Comparison of ENCODE assay signal across 1 cellular context in the genomic region with DNA sequence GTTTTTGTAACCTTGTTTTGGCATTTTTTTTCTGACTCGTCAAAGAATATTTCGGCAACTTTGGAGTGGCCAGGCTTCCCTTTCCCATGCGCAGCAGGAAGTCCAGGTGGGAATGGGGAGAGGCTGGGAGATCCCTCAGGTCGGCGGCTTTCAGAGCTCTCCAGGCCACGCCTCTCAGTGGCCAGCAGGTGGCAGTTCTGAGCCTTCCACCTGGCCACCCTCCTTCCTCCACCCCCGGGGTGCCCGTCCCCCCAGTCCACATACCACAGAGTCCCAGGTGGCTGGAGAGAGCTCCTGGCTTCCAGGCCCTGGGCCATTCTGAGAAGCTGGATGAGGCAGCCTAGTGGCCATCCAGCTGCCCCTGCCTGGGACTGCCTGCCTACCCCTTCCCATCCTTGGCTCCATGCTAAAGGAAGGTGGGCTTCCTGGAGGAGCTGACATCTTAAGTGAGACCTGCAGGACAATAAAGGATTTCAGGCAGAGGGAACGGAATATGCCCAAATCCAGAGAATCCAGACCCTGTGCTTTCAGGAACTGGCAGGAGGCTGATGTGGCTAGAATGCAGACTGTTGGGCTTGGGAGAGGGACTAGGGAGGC.
A peak's percentile ranks its signal among the peaks of the same experiment; 100 is the strongest.
TF ChIP-seq lines count a peak whose summit lies in the region.

No MANE protein-coding gene starts in this region.

TF ChIP-seq in K562, 482 proteins besides CTCF, POLR2A, EP300 and RAD21 (continued from another document and continues in another):
- TF ChIP-seq, protein P1, sequence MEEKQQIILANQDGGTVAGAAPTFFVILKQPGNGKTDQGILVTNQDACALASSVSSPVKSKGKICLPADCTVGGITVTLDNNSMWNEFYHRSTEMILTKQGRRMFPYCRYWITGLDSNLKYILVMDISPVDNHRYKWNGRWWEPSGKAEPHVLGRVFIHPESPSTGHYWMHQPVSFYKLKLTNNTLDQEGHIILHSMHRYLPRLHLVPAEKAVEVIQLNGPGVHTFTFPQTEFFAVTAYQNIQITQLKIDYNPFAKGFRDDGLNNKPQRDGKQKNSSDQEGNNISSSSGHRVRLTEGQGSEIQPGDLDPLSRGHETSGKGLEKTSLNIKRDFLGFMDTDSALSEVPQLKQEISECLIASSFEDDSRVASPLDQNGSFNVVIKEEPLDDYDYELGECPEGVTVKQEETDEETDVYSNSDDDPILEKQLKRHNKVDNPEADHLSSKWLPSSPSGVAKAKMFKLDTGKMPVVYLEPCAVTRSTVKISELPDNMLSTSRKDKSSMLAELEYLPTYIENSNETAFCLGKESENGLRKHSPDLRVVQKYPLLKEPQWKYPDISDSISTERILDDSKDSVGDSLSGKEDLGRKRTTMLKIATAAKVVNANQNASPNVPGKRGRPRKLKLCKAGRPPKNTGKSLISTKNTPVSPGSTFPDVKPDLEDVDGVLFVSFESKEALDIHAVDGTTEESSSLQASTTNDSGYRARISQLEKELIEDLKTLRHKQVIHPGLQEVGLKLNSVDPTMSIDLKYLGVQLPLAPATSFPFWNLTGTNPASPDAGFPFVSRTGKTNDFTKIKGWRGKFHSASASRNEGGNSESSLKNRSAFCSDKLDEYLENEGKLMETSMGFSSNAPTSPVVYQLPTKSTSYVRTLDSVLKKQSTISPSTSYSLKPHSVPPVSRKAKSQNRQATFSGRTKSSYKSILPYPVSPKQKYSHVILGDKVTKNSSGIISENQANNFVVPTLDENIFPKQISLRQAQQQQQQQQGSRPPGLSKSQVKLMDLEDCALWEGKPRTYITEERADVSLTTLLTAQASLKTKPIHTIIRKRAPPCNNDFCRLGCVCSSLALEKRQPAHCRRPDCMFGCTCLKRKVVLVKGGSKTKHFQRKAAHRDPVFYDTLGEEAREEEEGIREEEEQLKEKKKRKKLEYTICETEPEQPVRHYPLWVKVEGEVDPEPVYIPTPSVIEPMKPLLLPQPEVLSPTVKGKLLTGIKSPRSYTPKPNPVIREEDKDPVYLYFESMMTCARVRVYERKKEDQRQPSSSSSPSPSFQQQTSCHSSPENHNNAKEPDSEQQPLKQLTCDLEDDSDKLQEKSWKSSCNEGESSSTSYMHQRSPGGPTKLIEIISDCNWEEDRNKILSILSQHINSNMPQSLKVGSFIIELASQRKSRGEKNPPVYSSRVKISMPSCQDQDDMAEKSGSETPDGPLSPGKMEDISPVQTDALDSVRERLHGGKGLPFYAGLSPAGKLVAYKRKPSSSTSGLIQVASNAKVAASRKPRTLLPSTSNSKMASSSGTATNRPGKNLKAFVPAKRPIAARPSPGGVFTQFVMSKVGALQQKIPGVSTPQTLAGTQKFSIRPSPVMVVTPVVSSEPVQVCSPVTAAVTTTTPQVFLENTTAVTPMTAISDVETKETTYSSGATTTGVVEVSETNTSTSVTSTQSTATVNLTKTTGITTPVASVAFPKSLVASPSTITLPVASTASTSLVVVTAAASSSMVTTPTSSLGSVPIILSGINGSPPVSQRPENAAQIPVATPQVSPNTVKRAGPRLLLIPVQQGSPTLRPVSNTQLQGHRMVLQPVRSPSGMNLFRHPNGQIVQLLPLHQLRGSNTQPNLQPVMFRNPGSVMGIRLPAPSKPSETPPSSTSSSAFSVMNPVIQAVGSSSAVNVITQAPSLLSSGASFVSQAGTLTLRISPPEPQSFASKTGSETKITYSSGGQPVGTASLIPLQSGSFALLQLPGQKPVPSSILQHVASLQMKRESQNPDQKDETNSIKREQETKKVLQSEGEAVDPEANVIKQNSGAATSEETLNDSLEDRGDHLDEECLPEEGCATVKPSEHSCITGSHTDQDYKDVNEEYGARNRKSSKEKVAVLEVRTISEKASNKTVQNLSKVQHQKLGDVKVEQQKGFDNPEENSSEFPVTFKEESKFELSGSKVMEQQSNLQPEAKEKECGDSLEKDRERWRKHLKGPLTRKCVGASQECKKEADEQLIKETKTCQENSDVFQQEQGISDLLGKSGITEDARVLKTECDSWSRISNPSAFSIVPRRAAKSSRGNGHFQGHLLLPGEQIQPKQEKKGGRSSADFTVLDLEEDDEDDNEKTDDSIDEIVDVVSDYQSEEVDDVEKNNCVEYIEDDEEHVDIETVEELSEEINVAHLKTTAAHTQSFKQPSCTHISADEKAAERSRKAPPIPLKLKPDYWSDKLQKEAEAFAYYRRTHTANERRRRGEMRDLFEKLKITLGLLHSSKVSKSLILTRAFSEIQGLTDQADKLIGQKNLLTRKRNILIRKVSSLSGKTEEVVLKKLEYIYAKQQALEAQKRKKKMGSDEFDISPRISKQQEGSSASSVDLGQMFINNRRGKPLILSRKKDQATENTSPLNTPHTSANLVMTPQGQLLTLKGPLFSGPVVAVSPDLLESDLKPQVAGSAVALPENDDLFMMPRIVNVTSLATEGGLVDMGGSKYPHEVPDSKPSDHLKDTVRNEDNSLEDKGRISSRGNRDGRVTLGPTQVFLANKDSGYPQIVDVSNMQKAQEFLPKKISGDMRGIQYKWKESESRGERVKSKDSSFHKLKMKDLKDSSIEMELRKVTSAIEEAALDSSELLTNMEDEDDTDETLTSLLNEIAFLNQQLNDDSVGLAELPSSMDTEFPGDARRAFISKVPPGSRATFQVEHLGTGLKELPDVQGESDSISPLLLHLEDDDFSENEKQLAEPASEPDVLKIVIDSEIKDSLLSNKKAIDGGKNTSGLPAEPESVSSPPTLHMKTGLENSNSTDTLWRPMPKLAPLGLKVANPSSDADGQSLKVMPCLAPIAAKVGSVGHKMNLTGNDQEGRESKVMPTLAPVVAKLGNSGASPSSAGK (IDR thresholded peaks at IDR 0.05): no peak
- TF ChIP-seq RFX1 (IDR thresholded peaks at IDR 0.05) (no peak), EGR1 (conservative IDR thresholded peaks at IDR 0.05) (peak; percentile 40), ETV5 (CRISPR knock-in tag; IDR thresholded peaks at IDR 0.05; ENCODE audit: low read depth) (no peak), ARID1B (IDR thresholded peaks at IDR 0.05) (no peak), RFX5 (IDR thresholded peaks at IDR 0.05; ENCODE audit: low read depth, low read length) (no peak), ZNF316 (IDR thresholded peaks at IDR 0.05) (no peak), SMC3 (conservative IDR thresholded peaks at IDR 0.05; ENCODE audit: insufficient read depth, low read depth, low read length) (peak; percentile 58), KLF1 (tag; IDR thresholded peaks at IDR 0.05) (no peak), YY1 (IDR thresholded peaks at IDR 0.05; ENCODE audit: borderline replicate concordance in 1 of 3, control insufficient read depth in 1 of 3, extremely low read depth in 1 of 3, insufficient read depth in 3 of 3, insufficient read length in 1 of 3, insufficient replicate concordance in 2 of 3, low read depth in 1 of 3, low read length in 2 of 3) (peak in 1 of 3 experiments; percentile 14), ZFP36 (IDR thresholded peaks at IDR 0.05; ENCODE audit: low read depth, low read length, partially characterized antibody) (peak; percentile 73), MAZ (CRISPR knock-in tag; conservative IDR thresholded peaks at IDR 0.05 in 1 of 2, IDR thresholded peaks at IDR 0.05 in 1 of 2) (peak in 1 of 2 experiments; percentile 32; a peak in 1 of 4 replicates), SRF (CRISPR knock-in tag; IDR thresholded peaks at IDR 0.05) (no peak), HMG20A (CRISPR knock-in tag; conservative IDR thresholded peaks at IDR 0.05) (no peak), RBM22 (IDR thresholded peaks at IDR 0.05; ENCODE audit: low read depth, low read length, poor library complexity, severe bottlenecking) (no peak), ZNF184 (CRISPR knock-in tag; IDR thresholded peaks at IDR 0.05) (no peak), NR2C1 (IDR thresholded peaks at IDR 0.05) (no peak), NR2C1 (tag; IDR thresholded peaks at IDR 0.05) (no peak), SPI1 (IDR thresholded peaks at IDR 0.05; ENCODE audit: borderline replicate concordance, low read depth, low read length) (no peak)
- TF ChIP-seq, protein P2, sequence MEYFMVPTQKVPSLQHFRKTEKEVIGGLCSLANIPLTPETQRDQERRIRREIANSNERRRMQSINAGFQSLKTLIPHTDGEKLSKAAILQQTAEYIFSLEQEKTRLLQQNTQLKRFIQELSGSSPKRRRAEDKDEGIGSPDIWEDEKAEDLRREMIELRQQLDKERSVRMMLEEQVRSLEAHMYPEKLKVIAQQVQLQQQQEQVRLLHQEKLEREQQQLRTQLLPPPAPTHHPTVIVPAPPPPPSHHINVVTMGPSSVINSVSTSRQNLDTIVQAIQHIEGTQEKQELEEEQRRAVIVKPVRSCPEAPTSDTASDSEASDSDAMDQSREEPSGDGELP (CRISPR knock-in tag; IDR thresholded peaks at IDR 0.05; ENCODE audit: borderline replicate concordance): peak; percentile 46; the same call in 1 of the 2 replicates
- TF ChIP-seq, protein P3, sequence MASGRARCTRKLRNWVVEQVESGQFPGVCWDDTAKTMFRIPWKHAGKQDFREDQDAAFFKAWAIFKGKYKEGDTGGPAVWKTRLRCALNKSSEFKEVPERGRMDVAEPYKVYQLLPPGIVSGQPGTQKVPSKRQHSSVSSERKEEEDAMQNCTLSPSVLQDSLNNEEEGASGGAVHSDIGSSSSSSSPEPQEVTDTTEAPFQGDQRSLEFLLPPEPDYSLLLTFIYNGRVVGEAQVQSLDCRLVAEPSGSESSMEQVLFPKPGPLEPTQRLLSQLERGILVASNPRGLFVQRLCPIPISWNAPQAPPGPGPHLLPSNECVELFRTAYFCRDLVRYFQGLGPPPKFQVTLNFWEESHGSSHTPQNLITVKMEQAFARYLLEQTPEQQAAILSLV (tag; IDR thresholded peaks at IDR 0.05): no peak
- TF ChIP-seq, protein P4, sequence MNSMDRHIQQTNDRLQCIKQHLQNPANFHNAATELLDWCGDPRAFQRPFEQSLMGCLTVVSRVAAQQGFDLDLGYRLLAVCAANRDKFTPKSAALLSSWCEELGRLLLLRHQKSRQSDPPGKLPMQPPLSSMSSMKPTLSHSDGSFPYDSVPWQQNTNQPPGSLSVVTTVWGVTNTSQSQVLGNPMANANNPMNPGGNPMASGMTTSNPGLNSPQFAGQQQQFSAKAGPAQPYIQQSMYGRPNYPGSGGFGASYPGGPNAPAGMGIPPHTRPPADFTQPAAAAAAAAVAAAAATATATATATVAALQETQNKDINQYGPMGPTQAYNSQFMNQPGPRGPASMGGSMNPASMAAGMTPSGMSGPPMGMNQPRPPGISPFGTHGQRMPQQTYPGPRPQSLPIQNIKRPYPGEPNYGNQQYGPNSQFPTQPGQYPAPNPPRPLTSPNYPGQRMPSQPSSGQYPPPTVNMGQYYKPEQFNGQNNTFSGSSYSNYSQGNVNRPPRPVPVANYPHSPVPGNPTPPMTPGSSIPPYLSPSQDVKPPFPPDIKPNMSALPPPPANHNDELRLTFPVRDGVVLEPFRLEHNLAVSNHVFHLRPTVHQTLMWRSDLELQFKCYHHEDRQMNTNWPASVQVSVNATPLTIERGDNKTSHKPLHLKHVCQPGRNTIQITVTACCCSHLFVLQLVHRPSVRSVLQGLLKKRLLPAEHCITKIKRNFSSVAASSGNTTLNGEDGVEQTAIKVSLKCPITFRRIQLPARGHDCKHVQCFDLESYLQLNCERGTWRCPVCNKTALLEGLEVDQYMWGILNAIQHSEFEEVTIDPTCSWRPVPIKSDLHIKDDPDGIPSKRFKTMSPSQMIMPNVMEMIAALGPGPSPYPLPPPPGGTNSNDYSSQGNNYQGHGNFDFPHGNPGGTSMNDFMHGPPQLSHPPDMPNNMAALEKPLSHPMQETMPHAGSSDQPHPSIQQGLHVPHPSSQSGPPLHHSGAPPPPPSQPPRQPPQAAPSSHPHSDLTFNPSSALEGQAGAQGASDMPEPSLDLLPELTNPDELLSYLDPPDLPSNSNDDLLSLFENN (IDR thresholded peaks at IDR 0.05; ENCODE audit: low read depth in 2 of 2, low read length in 2 of 2): no peak
- TF ChIP-seq, protein P5, sequence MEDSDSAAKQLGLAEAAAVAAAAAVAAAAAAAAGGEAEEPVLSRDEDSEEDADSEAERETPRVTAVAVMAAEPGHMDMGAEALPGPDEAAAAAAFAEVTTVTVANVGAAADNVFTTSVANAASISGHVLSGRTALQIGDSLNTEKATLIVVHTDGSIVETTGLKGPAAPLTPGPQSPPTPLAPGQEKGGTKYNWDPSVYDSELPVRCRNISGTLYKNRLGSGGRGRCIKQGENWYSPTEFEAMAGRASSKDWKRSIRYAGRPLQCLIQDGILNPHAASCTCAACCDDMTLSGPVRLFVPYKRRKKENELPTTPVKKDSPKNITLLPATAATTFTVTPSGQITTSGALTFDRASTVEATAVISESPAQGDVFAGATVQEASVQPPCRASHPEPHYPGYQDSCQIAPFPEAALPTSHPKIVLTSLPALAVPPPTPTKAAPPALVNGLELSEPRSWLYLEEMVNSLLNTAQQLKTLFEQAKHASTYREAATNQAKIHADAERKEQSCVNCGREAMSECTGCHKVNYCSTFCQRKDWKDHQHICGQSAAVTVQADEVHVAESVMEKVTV (CRISPR knock-in tag; IDR thresholded peaks at IDR 0.05): no peak
- TF ChIP-seq, protein P6, sequence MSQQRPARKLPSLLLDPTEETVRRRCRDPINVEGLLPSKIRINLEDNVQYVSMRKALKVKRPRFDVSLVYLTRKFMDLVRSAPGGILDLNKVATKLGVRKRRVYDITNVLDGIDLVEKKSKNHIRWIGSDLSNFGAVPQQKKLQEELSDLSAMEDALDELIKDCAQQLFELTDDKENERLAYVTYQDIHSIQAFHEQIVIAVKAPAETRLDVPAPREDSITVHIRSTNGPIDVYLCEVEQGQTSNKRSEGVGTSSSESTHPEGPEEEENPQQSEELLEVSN (IDR thresholded peaks at IDR 0.05; ENCODE audit: borderline replicate concordance in 1 of 2, extremely low read depth in 1 of 2, insufficient read depth in 1 of 2, insufficient read length in 1 of 2, low read depth in 1 of 2, low read length in 1 of 2, poor library complexity in 1 of 2, severe bottlenecking in 1 of 2): no peak
- TF ChIP-seq, protein P7, sequence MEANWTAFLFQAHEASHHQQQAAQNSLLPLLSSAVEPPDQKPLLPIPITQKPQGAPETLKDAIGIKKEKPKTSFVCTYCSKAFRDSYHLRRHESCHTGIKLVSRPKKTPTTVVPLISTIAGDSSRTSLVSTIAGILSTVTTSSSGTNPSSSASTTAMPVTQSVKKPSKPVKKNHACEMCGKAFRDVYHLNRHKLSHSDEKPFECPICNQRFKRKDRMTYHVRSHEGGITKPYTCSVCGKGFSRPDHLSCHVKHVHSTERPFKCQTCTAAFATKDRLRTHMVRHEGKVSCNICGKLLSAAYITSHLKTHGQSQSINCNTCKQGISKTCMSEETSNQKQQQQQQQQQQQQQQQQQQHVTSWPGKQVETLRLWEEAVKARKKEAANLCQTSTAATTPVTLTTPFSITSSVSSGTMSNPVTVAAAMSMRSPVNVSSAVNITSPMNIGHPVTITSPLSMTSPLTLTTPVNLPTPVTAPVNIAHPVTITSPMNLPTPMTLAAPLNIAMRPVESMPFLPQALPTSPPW (CRISPR knock-in tag; IDR thresholded peaks at IDR 0.05): peak; percentile 70
- TF ChIP-seq, protein P8, sequence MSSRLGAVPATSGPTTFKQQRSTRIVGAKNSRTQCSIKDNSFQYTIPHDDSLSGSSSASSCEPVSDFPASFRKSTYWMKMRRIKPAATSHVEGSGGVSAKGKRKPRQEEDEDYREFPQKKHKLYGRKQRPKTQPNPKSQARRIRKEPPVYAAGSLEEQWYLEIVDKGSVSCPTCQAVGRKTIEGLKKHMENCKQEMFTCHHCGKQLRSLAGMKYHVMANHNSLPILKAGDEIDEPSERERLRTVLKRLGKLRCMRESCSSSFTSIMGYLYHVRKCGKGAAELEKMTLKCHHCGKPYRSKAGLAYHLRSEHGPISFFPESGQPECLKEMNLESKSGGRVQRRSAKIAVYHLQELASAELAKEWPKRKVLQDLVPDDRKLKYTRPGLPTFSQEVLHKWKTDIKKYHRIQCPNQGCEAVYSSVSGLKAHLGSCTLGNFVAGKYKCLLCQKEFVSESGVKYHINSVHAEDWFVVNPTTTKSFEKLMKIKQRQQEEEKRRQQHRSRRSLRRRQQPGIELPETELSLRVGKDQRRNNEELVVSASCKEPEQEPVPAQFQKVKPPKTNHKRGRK (tag; IDR thresholded peaks at IDR 0.05): no peak
